26 cellular contexts compared by ENCODE assay signal in the genomic region with DNA sequence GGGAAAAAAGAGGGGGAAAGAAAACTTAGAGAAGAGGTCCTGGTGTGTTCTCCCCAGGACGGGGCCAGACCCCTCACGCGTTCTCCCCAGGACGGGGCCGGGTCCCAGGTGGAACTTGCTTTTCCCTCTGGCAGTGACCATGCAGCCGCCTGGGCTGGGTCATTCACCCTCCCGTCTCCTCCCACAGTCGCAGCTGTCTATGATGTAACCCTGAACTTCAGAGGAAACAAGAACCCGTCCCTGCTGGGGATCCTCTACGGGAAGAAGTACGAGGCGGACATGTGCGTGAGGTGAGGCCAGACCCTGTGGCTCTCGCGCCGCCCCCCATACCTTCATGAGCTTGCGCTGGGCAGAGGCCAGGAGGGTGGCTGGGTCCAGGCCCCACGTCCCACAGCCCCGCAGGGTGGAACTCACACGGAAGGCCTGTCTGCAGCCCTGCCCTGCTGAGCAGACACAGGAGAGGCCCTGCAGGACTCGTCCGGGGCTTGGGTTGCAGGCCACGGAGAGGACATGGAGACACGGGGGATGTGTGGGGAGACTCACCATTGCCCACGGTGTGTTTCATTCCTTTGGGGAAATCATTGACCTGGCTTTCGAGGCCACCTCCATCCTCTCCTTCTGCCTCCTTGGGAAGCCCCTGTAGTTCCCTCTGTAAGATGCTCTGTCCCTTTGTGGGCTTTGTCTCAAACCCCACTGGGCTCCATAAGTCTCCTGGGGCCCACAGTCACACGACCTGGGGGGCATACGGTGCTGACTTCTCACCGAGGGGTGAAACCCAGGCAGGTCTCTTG. TPM values are rescaled to one million over a fixed set of nuclear protein-coding genes. Genes with fewer than 3 reads are reported as not detected.
A peak's percentile ranks its signal among the peaks of the same experiment; 100 is the strongest.
DNase-seq lines count a peak whose midpoint lies in the region; ATAC-seq and TF ChIP-seq lines count a peak whose summit lies in the region.
"Had no signal": no experiment of that assay in that cellular context is flagged by ENCODE, and none has a peak within 500 bp of the region (broad histone marks: within the 10 kb centered on the region; RNA-seq: fewer than 3 reads in every experiment).

No MANE protein-coding gene starts in this region.

- TF ChIP-seq CTCF in HEK293 (tag by site-specific recombination; IDR thresholded peaks at IDR 0.05): no peak
- no peak for TF ChIP-seq CTCF in osteoblast (IDR thresholded peaks at IDR 0.05; ENCODE audit: extremely low read depth, low read depth, low read length)
- no peak for TF ChIP-seq CTCF in gastroesophageal sphincter (IDR thresholded peaks at IDR 0.05)

- H3K4me2 ChIP-seq in osteoblast (ENCODE audit: insufficient read depth, low read length): no peak overlapping the region

- 77 to 93% methylated on average over 2 to 14 of the region's 29 CpGs for WGBS in gastroesophageal sphincter (ENCODE audit: low coverage in 1 of 2), 2 donors

- H2AFZ ChIP-seq in osteoblast (ENCODE audit: low read length): no peak overlapping the region

- no peak for TF ChIP-seq EP300 in gastroesophageal sphincter (IDR thresholded peaks at IDR 0.05)

- H4K20me1 ChIP-seq in osteoblast (ENCODE audit: insufficient read depth, low read length): peaks cover 3% of the 10 kb centered on the region

- no peaks in the 10 kb centered on the region for H3K4me1 ChIP-seq in HEK293 (ENCODE audit: control insufficient read depth, insufficient read depth, low read length)
- H3K4me1 ChIP-seq in SJSA1 (replicated peaks): peaks cover 47% of the 10 kb centered on the region
- H3K4me1 ChIP-seq in osteoblast (ENCODE audit: insufficient read depth, low read length): no peaks in the 10 kb centered on the region
- H3K4me1 ChIP-seq in gastroesophageal sphincter: peaks cover 0 to 13% (median 0%) of the 10 kb centered on the region in 3 donors
- H3K4me1 ChIP-seq: foreskin keratinocyte, tibial artery had no signal

- H3K79me2 ChIP-seq in osteoblast (ENCODE audit: insufficient read depth, low read length): no peaks in the 10 kb centered on the region

- POLR2A ChIA-PET in HEK293 (lab: Yijun Ruan, JAX): no interaction called here

- H3K27ac ChIP-seq in HEK293 (ENCODE audit: extremely low read depth, low read depth, low read length) (no peak overlapping the region), SJSA1 (0 out of 2 replicates have a peak overlapping the region, but pooled peaks have one; percentile 41), osteoblast (ENCODE audit: low read depth, low read length) (no peak overlapping the region), gastroesophageal sphincter (no peak overlapping the region)
- H3K27ac ChIP-seq: foreskin keratinocyte, tibial artery had no signal

- DNase-seq in SJSA1 (ENCODE audit: low read depth in 1 of 2, low spot score in 2 of 2) (no peak), left ventricle myocardium superior (no peak), osteoblast (ENCODE audit: insufficient read length, low spot score, missing footprints) (peak; percentile 77), cerebellar cortex (ENCODE audit: low spot score) (no peak)
- DNase-seq: activated CD4-positive, alpha-beta T cell treated with anti-CD3 and anti-CD28 coated beads, Interleukin-2, amount 10 ng/mL, durations not matched to agents 24 days and 14 days; activated CD8-positive, alpha-beta memory T cell treated with anti-CD3 and anti-CD28 coated beads, Interleukin-2, amount 10 ng/mL, durations not matched to agents 7 days and 5 days; cerebellar nuclear complex; effector CD4-positive, alpha-beta T cell; erythroblast; foreskin keratinocyte; KG1; kidney glomerular epithelial cell; NCI-H1694; NCI-H774; nephron progenitor cell; OCI-M1; SHP77 treated with DMSO at 0.1 percent for 48 hours; small intestine; stimulated activated naive CD4-positive, alpha-beta T cell treated with Interleukin-2 at 50 U/mL for 16 hours; T-helper 17 cell; tibial artery had no signal

- H3K4me3 ChIP-seq in HEK293 (ENCODE audit: low read depth, low read length): no peak overlapping the region
- no peak overlapping the region for H3K4me3 ChIP-seq in SJSA1
- H3K4me3 ChIP-seq in osteoblast (ENCODE audit: insufficient read depth, low read length): no peak overlapping the region
- H3K4me3 ChIP-seq in gastroesophageal sphincter: no peak overlapping the region
- H3K4me3 ChIP-seq: tibial artery had no signal

- H3K36me3 ChIP-seq in HEK293 (ENCODE audit: control insufficient read depth in 2 of 2, insufficient read depth in 1 of 2, low read length in 2 of 2): peaks cover 0 to 45% of the 10 kb centered on the region in 2 experiments; a peak in 2 of 3 replicates
- H3K36me3 ChIP-seq in SJSA1: peaks cover 63% of the 10 kb centered on the region
- peaks cover 13% of the 10 kb centered on the region for H3K36me3 ChIP-seq in osteoblast (ENCODE audit: insufficient read depth, low read length)
- H3K36me3 ChIP-seq in gastroesophageal sphincter: peaks cover 0 to 74% of the 10 kb centered on the region in 2 donors

- peak; percentile 38 for ATAC-seq in left ventricle myocardium superior
- no peak for ATAC-seq in GM21515 (IDR thresholded peaks at IDR 0.05; ENCODE audit: unreplicated experiment)
- no peak for ATAC-seq in gastroesophageal sphincter
- no peak for ATAC-seq in GM21526 (IDR thresholded peaks at IDR 0.05; ENCODE audit: low FRiP score, unreplicated experiment)
- ATAC-seq: activated CD8-positive, alpha-beta memory T cell treated with anti-CD3 and anti-CD28 coated beads, Interleukin-2, amount 10 ng/mL, durations not matched to agents 7 days and 5 days; foreskin keratinocyte; HCT116; T-helper 17 cell had no signal

- CTCF ChIA-PET in HEK293 (lab: Yijun Ruan, JAX): interaction anchor here (0.6 kb wide), 1 partner anchor 53 kb away, joined by 3 read pairs; no protein-coding TSS in a partner anchor

- intact Hi-C loops in left ventricle myocardium superior (cut with micrococcal nuclease): no loop called here

- no peaks in the 10 kb centered on the region for H3K27me3 ChIP-seq in SJSA1 (replicated peaks)
- no peaks in the 10 kb centered on the region for H3K27me3 ChIP-seq in osteoblast (ENCODE audit: insufficient read depth, low read length)
- H3K27me3 ChIP-seq in gastroesophageal sphincter: no peaks in the 10 kb centered on the region
- H3K27me3 ChIP-seq: foreskin keratinocyte, tibial artery had no signal

- TF ChIP-seq POLR2A in gastroesophageal sphincter (IDR thresholded peaks at IDR 0.05): no peak

- no peaks in the 10 kb centered on the region for H3K9me3 ChIP-seq in HEK293 (ENCODE audit: control insufficient read depth, insufficient read depth, low read depth, low read length)
- 0 out of 2 replicates have a peak, but pooled peaks cover 4% of the 10 kb centered on the region for H3K9me3 ChIP-seq in SJSA1 (replicated peaks)
- H3K9me3 ChIP-seq in osteoblast (ENCODE audit: low read depth, low read length): no peaks in the 10 kb centered on the region
- no peaks in the 10 kb centered on the region for H3K9me3 ChIP-seq in gastroesophageal sphincter
- H3K9me3 ChIP-seq: tibial artery had no signal

TF ChIP-seq in HEK293, 187 proteins besides CTCF, POLR2A, EP300 and RAD21:
- TF ChIP-seq ZNF658 (tag by site-specific recombination; IDR thresholded peaks at IDR 0.05) (no peak), GLIS2 (tag by site-specific recombination; IDR thresholded peaks at IDR 0.05) (0 out of 2 replicates have a peak, but pooled peaks have one; percentile 13), GLIS1 (tag by site-specific recombination; IDR thresholded peaks at IDR 0.05) (peak; percentile 72), YY2 (tag by site-specific recombination; IDR thresholded peaks at IDR 0.05) (no peak), ZIC2 (tag by site-specific recombination; IDR thresholded peaks at IDR 0.05) (peak; percentile 66)

RNA-seq across cellular contexts. Expression of a gene that starts 40.7 kb away (rescaled TPM):
- total RNA-seq in SJSA1 (2014; rRNA removed; shearing (Covaris generic)): 29.1 and 30.2 TPM in 2 replicates
- total RNA-seq in left ventricle myocardium superior (17.5 TPM), osteoblast (33.0 and 36.2 TPM in 2 replicates), gastroesophageal sphincter (10 to 100 TPM; 17.8 to 58.1 (median 32.4) TPM)
